In the genomic region with DNA sequence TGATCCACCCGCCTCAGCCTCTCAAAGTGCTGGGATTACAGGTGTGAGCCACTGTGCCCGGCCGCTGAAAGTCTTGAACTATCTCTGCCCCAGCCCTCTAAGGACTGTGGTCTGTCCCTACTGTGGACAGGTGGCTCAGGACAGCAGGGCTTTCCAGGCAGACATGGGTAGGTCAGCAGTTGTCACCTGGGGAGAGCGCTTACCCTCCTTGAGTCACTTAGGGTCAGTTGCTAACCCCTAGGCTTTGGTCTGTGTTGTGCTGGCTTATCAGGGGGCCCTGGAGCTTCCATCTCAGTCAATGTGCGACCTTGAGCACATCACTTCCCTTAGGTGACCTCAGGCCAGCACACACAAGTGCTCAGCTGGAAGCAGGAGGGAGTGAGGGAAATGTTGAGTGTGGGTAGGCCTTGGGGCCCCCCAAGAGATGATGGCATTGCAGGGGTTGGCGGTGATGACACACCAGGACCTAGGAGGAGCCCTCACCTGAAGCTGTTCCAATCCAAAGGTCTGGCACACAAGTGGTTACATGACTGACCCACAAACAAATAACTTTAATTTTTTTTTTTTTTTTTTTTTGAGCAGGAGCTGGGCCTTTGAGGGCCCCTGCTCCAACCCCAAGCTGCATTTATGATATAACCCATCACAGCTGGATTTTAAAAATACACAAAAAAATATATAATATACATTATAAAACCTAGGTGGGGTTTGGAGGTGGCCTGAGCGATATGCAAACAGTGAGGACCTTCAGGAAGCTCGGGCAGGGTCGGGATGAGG, we compare ENCODE assay signal across 1 cellular context.
TF ChIP-seq lines count a peak whose summit lies in the region.

No MANE protein-coding gene starts in this region.

TF ChIP-seq in HepG2, 621 proteins besides CTCF, POLR2A, EP300 and RAD21 (continued from another document):
- peak; percentile 70 for TF ChIP-seq POLR2AphosphoS5 (IDR thresholded peaks at IDR 0.05; ENCODE audit: low read depth, low read length)
- no peak for TF ChIP-seq ZNF367 (CRISPR knock-in tag; IDR thresholded peaks at IDR 0.05; ENCODE audit: borderline replicate concordance)
- TF ChIP-seq, protein P1, sequence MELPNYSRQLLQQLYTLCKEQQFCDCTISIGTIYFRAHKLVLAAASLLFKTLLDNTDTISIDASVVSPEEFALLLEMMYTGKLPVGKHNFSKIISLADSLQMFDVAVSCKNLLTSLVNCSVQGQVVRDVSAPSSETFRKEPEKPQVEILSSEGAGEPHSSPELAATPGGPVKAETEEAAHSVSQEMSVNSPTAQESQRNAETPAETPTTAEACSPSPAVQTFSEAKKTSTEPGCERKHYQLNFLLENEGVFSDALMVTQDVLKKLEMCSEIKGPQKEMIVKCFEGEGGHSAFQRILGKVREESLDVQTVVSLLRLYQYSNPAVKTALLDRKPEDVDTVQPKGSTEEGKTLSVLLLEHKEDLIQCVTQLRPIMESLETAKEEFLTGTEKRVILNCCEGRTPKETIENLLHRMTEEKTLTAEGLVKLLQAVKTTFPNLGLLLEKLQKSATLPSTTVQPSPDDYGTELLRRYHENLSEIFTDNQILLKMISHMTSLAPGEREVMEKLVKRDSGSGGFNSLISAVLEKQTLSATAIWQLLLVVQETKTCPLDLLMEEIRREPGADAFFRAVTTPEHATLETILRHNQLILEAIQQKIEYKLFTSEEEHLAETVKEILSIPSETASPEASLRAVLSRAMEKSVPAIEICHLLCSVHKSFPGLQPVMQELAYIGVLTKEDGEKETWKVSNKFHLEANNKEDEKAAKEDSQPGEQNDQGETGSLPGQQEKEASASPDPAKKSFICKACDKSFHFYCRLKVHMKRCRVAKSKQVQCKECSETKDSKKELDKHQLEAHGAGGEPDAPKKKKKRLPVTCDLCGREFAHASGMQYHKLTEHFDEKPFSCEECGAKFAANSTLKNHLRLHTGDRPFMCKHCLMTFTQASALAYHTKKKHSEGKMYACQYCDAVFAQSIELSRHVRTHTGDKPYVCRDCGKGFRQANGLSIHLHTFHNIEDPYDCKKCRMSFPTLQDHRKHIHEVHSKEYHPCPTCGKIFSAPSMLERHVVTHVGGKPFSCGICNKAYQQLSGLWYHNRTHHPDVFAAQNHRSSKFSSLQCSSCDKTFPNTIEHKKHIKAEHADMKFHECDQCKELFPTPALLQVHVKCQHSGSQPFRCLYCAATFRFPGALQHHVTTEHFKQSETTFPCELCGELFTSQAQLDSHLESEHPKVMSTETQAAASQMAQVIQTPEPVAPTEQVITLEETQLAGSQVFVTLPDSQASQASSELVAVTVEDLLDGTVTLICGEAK (IDR thresholded peaks at IDR 0.05) = no peak
- TF ChIP-seq, protein P1 (CRISPR knock-in tag; IDR thresholded peaks at IDR 0.05) = no peak
- TF ChIP-seq ZFY (CRISPR knock-in tag; IDR thresholded peaks at IDR 0.05) = no peak
- no peak for TF ChIP-seq NCOA2 (CRISPR knock-in tag; IDR thresholded peaks at IDR 0.05)
- no peak for TF ChIP-seq ZNF350 (CRISPR knock-in tag; IDR thresholded peaks at IDR 0.05; ENCODE audit: borderline replicate concordance, low read depth)
- TF ChIP-seq, protein P2, sequence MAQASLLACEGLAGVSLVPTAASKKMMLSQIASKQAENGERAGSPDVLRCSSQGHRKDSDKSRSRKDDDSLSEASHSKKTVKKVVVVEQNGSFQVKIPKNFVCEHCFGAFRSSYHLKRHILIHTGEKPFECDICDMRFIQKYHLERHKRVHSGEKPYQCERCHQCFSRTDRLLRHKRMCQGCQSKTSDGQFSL (CRISPR knock-in tag; IDR thresholded peaks at IDR 0.05) = no peak
- TF ChIP-seq TGIF2 (CRISPR knock-in tag; IDR thresholded peaks at IDR 0.05) = no peak; the same call in 1 of the 2 replicates
- no peak for TF ChIP-seq ZNF879 (CRISPR knock-in tag; IDR thresholded peaks at IDR 0.05)
- TF ChIP-seq SSRP1 (CRISPR knock-in tag; IDR thresholded peaks at IDR 0.05) = peak; percentile 95
- no peak for TF ChIP-seq ZNF878 (CRISPR knock-in tag; IDR thresholded peaks at IDR 0.05)
- no peak for TF ChIP-seq ZNF788 (CRISPR knock-in tag; IDR thresholded peaks at IDR 0.05; ENCODE audit: borderline replicate concordance)
- TF ChIP-seq HNRNPLL (IDR thresholded peaks at IDR 0.05; ENCODE audit: low read depth, low read length, poor library complexity, severe bottlenecking) = no peak
- TF ChIP-seq, protein P3, sequence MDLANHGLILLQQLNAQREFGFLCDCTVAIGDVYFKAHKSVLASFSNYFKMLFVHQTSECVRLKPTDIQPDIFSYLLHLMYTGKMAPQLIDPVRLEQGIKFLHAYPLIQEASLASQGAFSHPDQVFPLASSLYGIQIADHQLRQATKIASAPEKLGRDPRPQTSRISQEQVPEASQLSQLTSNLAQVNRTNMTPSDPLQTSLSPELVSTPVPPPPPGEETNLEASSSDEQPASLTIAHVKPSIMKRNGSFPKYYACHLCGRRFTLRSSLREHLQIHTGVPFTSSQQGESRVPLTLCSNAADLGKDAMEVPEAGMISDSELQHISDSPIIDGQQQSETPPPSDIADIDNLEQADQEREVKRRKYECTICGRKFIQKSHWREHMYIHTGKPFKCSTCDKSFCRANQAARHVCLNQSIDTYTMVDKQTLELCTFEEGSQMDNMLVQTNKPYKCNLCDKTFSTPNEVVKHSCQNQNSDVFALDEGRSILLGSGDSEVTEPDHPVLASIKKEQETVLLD (CRISPR knock-in tag; IDR thresholded peaks at IDR 0.05; ENCODE audit: low read depth) = no peak
- no peak for TF ChIP-seq FOXO1 (CRISPR knock-in tag; IDR thresholded peaks at IDR 0.05)
- TF ChIP-seq KDM5B (CRISPR knock-in tag; IDR thresholded peaks at IDR 0.05; ENCODE audit: borderline replicate concordance) = no peak
- no peak for TF ChIP-seq ZMYM4 (CRISPR knock-in tag; IDR thresholded peaks at IDR 0.05)
- no peak for TF ChIP-seq KMT2A (CRISPR knock-in tag; IDR thresholded peaks at IDR 0.05)
- TF ChIP-seq, protein P4, sequence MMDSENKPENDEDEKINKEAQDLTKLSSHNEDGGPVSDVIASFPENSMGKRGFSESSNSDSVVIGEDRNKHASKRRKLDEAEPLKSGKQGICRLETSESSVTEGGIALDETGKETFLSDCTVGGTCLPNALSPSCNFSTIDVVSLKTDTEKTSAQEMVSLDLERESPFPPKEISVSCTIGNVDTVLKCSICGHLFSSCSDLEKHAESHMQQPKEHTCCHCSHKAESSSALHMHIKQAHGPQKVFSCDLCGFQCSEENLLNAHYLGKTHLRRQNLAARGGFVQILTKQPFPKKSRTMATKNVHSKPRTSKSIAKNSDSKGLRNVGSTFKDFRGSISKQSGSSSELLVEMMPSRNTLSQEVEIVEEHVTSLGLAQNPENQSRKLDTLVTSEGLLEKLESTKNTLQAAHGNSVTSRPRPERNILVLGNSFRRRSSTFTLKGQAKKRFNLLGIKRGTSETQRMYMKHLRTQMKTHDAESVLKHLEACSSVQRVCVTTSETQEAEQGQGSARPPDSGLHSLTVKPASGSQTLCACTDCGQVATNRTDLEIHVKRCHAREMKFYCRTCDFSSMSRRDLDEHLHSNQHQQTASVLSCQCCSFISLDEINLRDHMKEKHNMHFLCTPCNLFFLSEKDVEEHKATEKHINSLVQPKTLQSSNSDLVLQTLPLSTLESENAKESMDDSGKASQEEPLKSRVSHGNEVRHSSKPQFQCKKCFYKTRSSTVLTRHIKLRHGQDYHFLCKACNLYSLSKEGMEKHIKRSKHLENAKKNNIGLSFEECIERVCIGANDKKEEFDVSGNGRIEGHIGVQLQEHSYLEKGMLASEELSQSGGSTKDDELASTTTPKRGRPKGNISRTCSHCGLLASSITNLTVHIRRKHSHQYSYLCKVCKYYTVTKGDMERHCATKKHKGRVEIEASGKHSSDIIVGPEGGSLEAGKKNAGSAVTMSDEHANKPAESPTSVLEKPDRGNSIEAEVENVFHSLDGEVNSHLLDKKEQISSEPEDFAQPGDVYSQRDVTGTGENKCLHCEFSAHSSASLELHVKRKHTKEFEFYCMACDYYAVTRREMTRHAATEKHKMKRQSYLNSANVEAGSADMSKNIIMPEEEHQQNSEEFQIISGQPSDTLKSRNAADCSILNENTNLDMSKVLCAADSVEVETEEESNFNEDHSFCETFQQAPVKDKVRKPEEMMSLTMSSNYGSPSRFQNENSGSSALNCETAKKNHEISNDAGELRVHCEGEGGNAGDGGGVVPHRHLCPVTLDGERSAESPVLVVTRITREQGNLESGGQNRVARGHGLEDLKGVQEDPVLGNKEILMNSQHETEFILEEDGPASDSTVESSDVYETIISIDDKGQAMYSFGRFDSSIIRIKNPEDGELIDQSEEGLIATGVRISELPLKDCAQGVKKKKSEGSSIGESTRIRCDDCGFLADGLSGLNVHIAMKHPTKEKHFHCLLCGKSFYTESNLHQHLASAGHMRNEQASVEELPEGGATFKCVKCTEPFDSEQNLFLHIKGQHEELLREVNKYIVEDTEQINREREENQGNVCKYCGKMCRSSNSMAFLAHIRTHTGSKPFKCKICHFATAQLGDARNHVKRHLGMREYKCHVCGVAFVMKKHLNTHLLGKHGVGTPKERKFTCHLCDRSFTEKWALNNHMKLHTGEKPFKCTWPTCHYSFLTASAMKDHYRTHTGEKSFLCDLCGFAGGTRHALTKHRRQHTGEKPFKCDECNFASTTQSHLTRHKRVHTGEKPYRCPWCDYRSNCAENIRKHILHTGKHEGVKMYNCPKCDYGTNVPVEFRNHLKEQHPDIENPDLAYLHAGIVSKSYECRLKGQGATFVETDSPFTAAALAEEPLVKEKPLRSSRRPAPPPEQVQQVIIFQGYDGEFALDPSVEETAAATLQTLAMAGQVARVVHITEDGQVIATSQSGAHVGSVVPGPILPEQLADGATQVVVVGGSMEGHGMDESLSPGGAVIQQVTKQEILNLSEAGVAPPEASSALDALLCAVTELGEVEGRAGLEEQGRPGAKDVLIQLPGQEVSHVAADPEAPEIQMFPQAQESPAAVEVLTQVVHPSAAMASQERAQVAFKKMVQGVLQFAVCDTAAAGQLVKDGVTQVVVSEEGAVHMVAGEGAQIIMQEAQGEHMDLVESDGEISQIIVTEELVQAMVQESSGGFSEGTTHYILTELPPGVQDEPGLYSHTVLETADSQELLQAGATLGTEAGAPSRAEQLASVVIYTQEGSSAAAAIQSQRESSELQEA (CRISPR knock-in tag; IDR thresholded peaks at IDR 0.05; ENCODE audit: not compliant biosample characterization) = no peak
- peak; percentile 27; the same call in 1 of the 2 replicates for TF ChIP-seq GZF1 (CRISPR knock-in tag; IDR thresholded peaks at IDR 0.05)
- no peak for TF ChIP-seq SMAD3 (CRISPR knock-in tag; IDR thresholded peaks at IDR 0.05)
- TF ChIP-seq ZNF235 (CRISPR knock-in tag; IDR thresholded peaks at IDR 0.05; ENCODE audit: borderline replicate concordance) = 0 out of 2 replicates have a peak, but pooled peaks have one; percentile 9
- TF ChIP-seq ELF3 (CRISPR knock-in tag; IDR thresholded peaks at IDR 0.05) = no peak
- TF ChIP-seq SPEN (CRISPR knock-in tag; IDR thresholded peaks at IDR 0.05; ENCODE audit: low read depth) = no peak
- TF ChIP-seq ZNF589 (CRISPR knock-in tag; conservative IDR thresholded peaks at IDR 0.05) = no peak
- no peak for TF ChIP-seq ARNTL (CRISPR knock-in tag; IDR thresholded peaks at IDR 0.05)
- no peak for TF ChIP-seq GTF3A (CRISPR knock-in tag; conservative IDR thresholded peaks at IDR 0.05)
- peak; percentile 41; the same call in 1 of the 2 replicates for TF ChIP-seq NRL (CRISPR knock-in tag; IDR thresholded peaks at IDR 0.05; ENCODE audit: borderline replicate concordance)
- TF ChIP-seq KDM2A (CRISPR knock-in tag; IDR thresholded peaks at IDR 0.05; ENCODE audit: borderline replicate concordance, low read depth) = 0 out of 2 replicates have a peak, but pooled peaks have one; percentile 18
- TF ChIP-seq HDAC1 (CRISPR knock-in tag; IDR thresholded peaks at IDR 0.05) = 0 out of 2 replicates have a peak, but pooled peaks have one; percentile 12
- TF ChIP-seq YY1 (IDR thresholded peaks at IDR 0.05; ENCODE audit: insufficient read depth, insufficient replicate concordance, low read depth, low read length) = no peak
